10 cellular contexts compared by ENCODE assay signal in the genomic region with DNA sequence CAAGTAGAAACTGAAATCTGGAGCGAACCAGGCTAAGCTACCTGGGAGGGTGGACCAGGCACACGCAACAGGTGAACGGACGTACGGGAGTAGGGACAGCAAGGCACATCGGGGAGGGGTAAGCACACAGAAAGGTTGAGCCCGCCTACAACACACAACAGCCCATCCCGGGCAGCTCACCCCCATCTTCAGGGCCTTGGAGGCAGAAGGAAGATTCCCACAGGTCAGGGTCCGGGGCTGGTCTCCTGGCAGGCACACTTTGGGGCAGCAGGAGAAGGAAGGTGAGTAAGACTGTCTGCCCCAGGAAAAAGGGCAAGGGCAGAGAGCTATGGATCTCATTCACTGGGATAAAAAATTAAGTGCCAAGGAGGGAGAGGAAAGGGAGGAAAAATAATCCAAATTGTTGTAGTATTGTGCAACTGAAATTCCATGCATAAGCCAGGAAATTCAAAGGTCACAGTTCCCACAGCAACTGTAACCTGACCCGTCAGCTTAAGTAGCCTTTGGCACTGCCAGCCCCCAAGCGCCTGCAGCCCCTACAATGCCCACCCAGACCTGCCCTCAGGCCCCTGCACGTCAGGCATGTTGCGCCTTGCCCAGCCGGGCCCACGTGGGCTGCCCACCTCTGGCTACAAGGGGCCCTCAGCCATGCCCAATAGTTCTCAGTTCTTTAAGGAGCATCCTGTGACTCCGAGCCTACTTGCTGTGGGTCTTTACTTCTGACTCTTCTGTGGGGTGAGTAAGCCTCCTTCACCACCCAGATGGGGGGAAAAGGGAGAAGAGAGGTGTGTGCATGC. TPM values are rescaled to one million over a fixed set of nuclear protein-coding genes. Genes with fewer than 3 reads are reported as not detected.
DNase-seq lines count a peak whose midpoint lies in the region; ATAC-seq and TF ChIP-seq lines count a peak whose summit lies in the region.
"Had no signal": no experiment of that assay in that cellular context is flagged by ENCODE, and none has a peak within 500 bp of the region (broad histone marks: within the 10 kb centered on the region; RNA-seq: fewer than 3 reads in every experiment).

No MANE protein-coding gene starts in this region.

- no peak overlapping the region for H3K9ac ChIP-seq in colonic mucosa (ENCODE audit: low read depth in 2 of 2, low read length in 2 of 2)

- H3K4me1 ChIP-seq in colonic mucosa, result no peaks in the 10 kb centered on the region

- TF ChIP-seq CTCF in brain microvascular endothelial cell (IDR thresholded peaks at IDR 0.05; ENCODE audit: low read depth, low read length, missing control alignments) (no peak), colonic mucosa (IDR thresholded peaks at IDR 0.05) (no peak)

- no peaks in the 10 kb centered on the region for H3K36me3 Mint-ChIP-seq in activated CD4-positive, alpha-beta T cell treated with anti-CD3 and anti-CD28 coated beads for 36 hours (ENCODE audit: low read depth)

- H3K27ac ChIP-seq in brain microvascular endothelial cell (peak overlapping the region; percentile 38), colonic mucosa (no peak overlapping the region)
- H3K27ac ChIP-seq: neutrophil had no signal

- H3K36me3 ChIP-seq in brain microvascular endothelial cell (replicated peaks) (no peaks in the 10 kb centered on the region), colonic mucosa (no peaks in the 10 kb centered on the region)
- H3K36me3 ChIP-seq: neutrophil had no signal

- in situ Hi-C loops in brain microvascular endothelial cell (cut with HindIII; ENCODE audit: low pct_ligation_motif_present, low sequenced_read_pairs), result no loop called here

- intact Hi-C loops in colonic mucosa (cut with DNase I), result no loop called here
- intact Hi-C loops in activated CD4-positive, alpha-beta T cell treated with anti-CD3 and anti-CD28 coated beads for 36 hours (cut with DNase I, micrococcal nuclease), result no loop called here

- peak; percentile 72 for DNase-seq in HS-27A (ENCODE audit: low read depth)
- peak; percentile 33 for DNase-seq in brain microvascular endothelial cell
- DNase-seq in iris pigment epithelial cell (ENCODE audit: low read depth), result peak; percentile 83
- peak; percentile 47 for DNase-seq in stromal cell of bone marrow (ENCODE audit: low read depth)
- DNase-seq in colonic mucosa, result no peak
- no peak for DNase-seq in SIG-M5 treated with dmso at 0.1 percent for 504 hours (lab: John Stamatoyannopoulos, UW; ENCODE audit: unreplicated experiment)
- no peak for DNase-seq in activated CD4-positive, alpha-beta T cell treated with anti-CD3 and anti-CD28 coated beads for 36 hours
- DNase-seq in OCI-M1 (lab: John Stamatoyannopoulos, UW), result no peak
- DNase-seq: anterior cingulate cortex had no signal

- H3K4me3 ChIP-seq in brain microvascular endothelial cell (ENCODE audit: low read depth, low read length), result no peak overlapping the region
- no peak overlapping the region for H3K4me3 ChIP-seq in colonic mucosa

- peaks cover 3% of the 10 kb centered on the region for H3K4me1 Mint-ChIP-seq in activated CD4-positive, alpha-beta T cell treated with anti-CD3 and anti-CD28 coated beads for 36 hours

- H3K4me3 Mint-ChIP-seq in activated CD4-positive, alpha-beta T cell treated with anti-CD3 and anti-CD28 coated beads for 36 hours, result no peak overlapping the region

- no peak overlapping the region for H3K27ac Mint-ChIP-seq in activated CD4-positive, alpha-beta T cell treated with anti-CD3 and anti-CD28 coated beads for 36 hours

- H3K9me3 ChIP-seq in colonic mucosa, result no peaks in the 10 kb centered on the region
- H3K9me3 ChIP-seq: neutrophil had no signal

- no peaks in the 10 kb centered on the region for H3K27me3 ChIP-seq in brain microvascular endothelial cell (replicated peaks)
- no peaks in the 10 kb centered on the region for H3K27me3 ChIP-seq in colonic mucosa

- H3K27me3 Mint-ChIP-seq in activated CD4-positive, alpha-beta T cell treated with anti-CD3 and anti-CD28 coated beads for 36 hours, result no peaks in the 10 kb centered on the region

- POLR2A ChIA-PET in activated CD4-positive, alpha-beta T cell treated with anti-CD3 and anti-CD28 coated beads for 36 hours (lab: Charles Lee), result no interaction called here

- no peak for ATAC-seq in activated CD4-positive, alpha-beta T cell treated with anti-CD3 and anti-CD28 coated beads for 36 hours

- no peaks in the 10 kb centered on the region for H3K9me3 Mint-ChIP-seq in activated CD4-positive, alpha-beta T cell treated with anti-CD3 and anti-CD28 coated beads for 36 hours (ENCODE audit: low read depth)

- CTCF ChIA-PET in activated CD4-positive, alpha-beta T cell treated with anti-CD3 and anti-CD28 coated beads for 36 hours (lab: Charles Lee), result no interaction called here

RNA-seq across cellular contexts. Expression of a gene that starts 51.8 kb away (rescaled TPM):
- total RNA-seq in colonic mucosa, result 10 to 100 TPM; 72.5 to 84.5 TPM
- 10 to 100 TPM; 21.9 to 22.5 TPM for total RNA-seq in activated CD4-positive, alpha-beta T cell treated with anti-CD3 and anti-CD28 coated beads for 36 hours

Comparison
In these comparisons a context has a peak if more than half of its experiments do, and no peak if none do; other contexts are left out.
1. DNase-seq: peak in HS-27A (single experiment), brain microvascular endothelial cell (single experiment), iris pigment epithelial cell (single experiment) and stromal cell of bone marrow (single experiment); none in colonic mucosa (single experiment), SIG-M5 treated with dmso at 0.1 percent for 504 hours (single experiment), activated CD4-positive, alpha-beta T cell treated with anti-CD3 and anti-CD28 coated beads for 36 hours (single experiment) and OCI-M1 (single experiment).